In genomic region chrX:136163694-136164093, GRCh38 we compare ENCODE assay signal across 1 cellular context.
TF ChIP-seq lines count a peak whose summit lies in the region.

No MANE protein-coding gene starts in this region.

TF ChIP-seq in WTC11, 78 proteins besides CTCF, POLR2A, EP300 and RAD21 (continued from another document):
- TF ChIP-seq AFF4 (CRISPR knock-in tag; IDR thresholded peaks at IDR 0.05; ENCODE audit: borderline replicate concordance) (no peak), TEAD1 (CRISPR knock-in tag; IDR thresholded peaks at IDR 0.05) (no peak)
TF ChIP-seq in WTC11: peak in this region for 0.
